ENCODE assay signal across 12 cellular contexts in genomic region chr11:64849600-64850356, GRCh38. TPM values are rescaled to one million over a fixed set of nuclear protein-coding genes. Genes with fewer than 3 reads are reported as not detected.
DNase-seq lines count a peak whose midpoint lies in the region; ATAC-seq and TF ChIP-seq lines count a peak whose summit lies in the region.
"Had no signal": no experiment of that assay in that cellular context is flagged by ENCODE, and none has a peak within 500 bp of the region (broad histone marks: within the 10 kb centered on the region; RNA-seq: fewer than 3 reads in every experiment).

No MANE protein-coding gene starts in this region.

- no peak overlapping the region for H2BK5ac ChIP-seq in IMR-90 (ENCODE audit: low read depth, low read length, poor library complexity, severe bottlenecking)

- peak overlapping the region; percentile 19 to 90 (median 79) for H3K27ac Mint-ChIP-seq in naive thymus-derived CD4-positive, alpha-beta T cell

- peaks cover 19% of the 10 kb centered on the region for H3K4me1 ChIP-seq in IMR-90 (ENCODE audit: control insufficient read depth, insufficient read depth, low read length)
- H3K4me1 ChIP-seq in naive thymus-derived CD4-positive, alpha-beta T cell (ENCODE audit: control insufficient read depth in 2 of 2, insufficient read depth in 2 of 2, low read length in 2 of 2) = peaks cover 65 to 77% of the 10 kb centered on the region in 2 donors

- in situ Hi-C loops in IMR-90 (cut with MboI; ENCODE audit: low sequenced_read_pairs) = loop anchor here (5.0 to 10.0 kb wide), 2 partner anchors 43 to 155 kb away; no protein-coding TSS in a partner anchor

- no TSS peak for BruUV-seq in IMR-90 (replicated peaks; lab: Mats Ljungman, UMichigan)

- H4K20me1 ChIP-seq in IMR-90 (ENCODE audit: insufficient read depth, low read length) = peaks cover 5% of the 10 kb centered on the region; the same call in 1 of the 2 replicates

- no peaks in the 10 kb centered on the region for H3K9me3 ChIP-seq in IMR-90 (ENCODE audit: control insufficient read depth, insufficient read depth, low read length)
- H3K9me3 ChIP-seq in naive thymus-derived CD4-positive, alpha-beta T cell (ENCODE audit: control insufficient read depth in 2 of 3, low read length in 3 of 3) = no peaks in the 10 kb centered on the region
- H3K9me3 ChIP-seq: mucosa of descending colon had no signal

- H2AFZ ChIP-seq in IMR-90 (replicated peaks; ENCODE audit: low read length, poor library complexity) = peak overlapping the region; percentile 17

- no peak for ATAC-seq in IMR-90 (ENCODE audit: low read depth)
- no peak for ATAC-seq in naive thymus-derived CD4-positive, alpha-beta T cell
- ATAC-seq in HG02840 (IDR thresholded peaks at IDR 0.05; ENCODE audit: low FRiP score, unreplicated experiment) = no peak
- no peak for ATAC-seq in HG03025 (IDR thresholded peaks at IDR 0.05; ENCODE audit: low FRiP score, unreplicated experiment)
- ATAC-seq: mucosa of descending colon had no signal

- H3K9ac ChIP-seq in IMR-90 (ENCODE audit: low read depth, low read length) = no peak overlapping the region

- peak overlapping the region in 2 of 10 donors; percentile 23 to 46 for H3K4me3 Mint-ChIP-seq in naive thymus-derived CD4-positive, alpha-beta T cell

- peaks cover 11 to 53% of the 10 kb centered on the region in 2 experiments; a peak in 3 of 4 replicates for H3K79me1 ChIP-seq in IMR-90 (ENCODE audit: low read depth in 1 of 2, low read length in 2 of 2)

- no peak overlapping the region for H3K4me2 ChIP-seq in IMR-90 (ENCODE audit: low read depth, low read length)

- H4K91ac ChIP-seq in IMR-90 (ENCODE audit: insufficient read depth, low read depth, low read length) = no peak overlapping the region

- no peaks in the 10 kb centered on the region for H3K27me3 ChIP-seq in IMR-90 (ENCODE audit: control insufficient read depth, insufficient read depth, low read length)
- no peaks in the 10 kb centered on the region for H3K27me3 ChIP-seq in naive thymus-derived CD4-positive, alpha-beta T cell (ENCODE audit: control insufficient read depth in 2 of 2, insufficient read depth in 2 of 2, low read length in 2 of 2)

- H3K4me3 ChIP-seq in IMR-90 (ENCODE audit: insufficient read depth, low read depth, low read length) = no peak overlapping the region
- no peak overlapping the region for H3K4me3 ChIP-seq in coronary artery
- no peak overlapping the region for H3K4me3 ChIP-seq in naive thymus-derived CD4-positive, alpha-beta T cell (ENCODE audit: low read length)
- H3K4me3 ChIP-seq: mucosa of descending colon had no signal

- H2BK120ac ChIP-seq in IMR-90 (ENCODE audit: low read depth, low read length) = no peak overlapping the region

- H2AK5ac ChIP-seq in IMR-90 (ENCODE audit: low read depth, low read length) = peak overlapping the region; percentile 56

- no peak overlapping the region for H3K18ac ChIP-seq in IMR-90 (ENCODE audit: low read depth, low read length)

- CTCF ChIA-PET in IMR-90 (lab: Yijun Ruan, JAX) = interaction anchor here (1.4 to 3.1 kb wide), 2 partner anchors 19 to 44 kb away, joined by 4 to 14 read pairs; no protein-coding TSS in a partner anchor
- CTCF ChIA-PET in naive thymus-derived CD4-positive, alpha-beta T cell (lab: Charles Lee) = interaction anchor here (0.8 to 29.8 kb wide), 5 partner anchors 14 to 163 kb away, joined by 3 to 945 read pairs (median 8); partner anchors contain the start of genes EHD1 and MAP4K2

- H3K27ac ChIP-seq in IMR-90 (ENCODE audit: insufficient read depth, low read length) (peak overlapping the region; percentile 4; the same call in 1 of the 2 replicates), coronary artery (peak overlapping the region; percentile 18 to 72)
- peak overlapping the region; percentile 34 for H3K27ac ChIP-seq in naive thymus-derived CD4-positive, alpha-beta T cell (ENCODE audit: low read depth, low read length)

- H3K14ac ChIP-seq in IMR-90 (replicated peaks; ENCODE audit: low read depth, low read length) = no peak overlapping the region

- H3K27me3 Mint-ChIP-seq in naive thymus-derived CD4-positive, alpha-beta T cell = no peaks in the 10 kb centered on the region

- intact Hi-C loops in IMR-90 (cut with micrococcal nuclease) = loop anchor here (5.0 kb wide), 1 partner anchor 148 kb away; the partner anchor contains the start of gene BATF2
- intact Hi-C loops in naive thymus-derived CD4-positive, alpha-beta T cell (cut with micrococcal nuclease) = loop anchor here in 1 of 2 donors (10.0 kb wide), 1 partner anchor 235 kb away; the partner anchor contains the start of genes CDCA5 and ZFPL1

- WGBS in IMR-90 (ENCODE audit: extremely low coverage in 2 of 2, insufficient read length in 1 of 2), 2 experiments = no CpG with 5 or more reads among the region's 19 CpGs

- peak overlapping the region; percentile 51 for H3K4ac ChIP-seq in IMR-90 (ENCODE audit: low read depth, low read length)

- H3K36me3 Mint-ChIP-seq in naive thymus-derived CD4-positive, alpha-beta T cell = peaks cover 0 to 14% (median 3%) of the 10 kb centered on the region in 5 donors

- no peak overlapping the region for H3K23ac ChIP-seq in IMR-90 (ENCODE audit: low read depth, low read length)

- TF ChIP-seq RAD21 in IMR-90 (IDR thresholded peaks at IDR 0.05; ENCODE audit: low read length) = peak; percentile 26; the same call in 1 of the 2 replicates

- DNase-seq in AG20443 (ENCODE audit: low spot score) (peak; percentile 37), IMR-90 (no peak), coronary artery (ENCODE audit: low spot score) (no peak), EL (no peak)
- DNase-seq in naive thymus-derived CD4-positive, alpha-beta T cell = no peak
- no peak for DNase-seq in stimulated activated CD4-positive, alpha-beta T cell treated with anti-CD3 and anti-CD28 coated beads, Interleukin-4, amount 100 ng/mL, for 4 hours
- DNase-seq: activated T-cell treated with anti-CD3 and anti-CD28 coated beads, Interleukin-2, amount 50 U/mL, for 48 hours; NCI-H1048; SIG-M5 had no signal

- TF ChIP-seq CTCF in IMR-90 (conservative IDR thresholded peaks at IDR 0.05; ENCODE audit: low read depth, low read length) (peak; percentile 33; the same call in 1 of the 2 replicates), coronary artery (IDR thresholded peaks at IDR 0.05) (no peak)

- peaks cover 16% of the 10 kb centered on the region for H3K36me3 ChIP-seq in IMR-90 (ENCODE audit: control insufficient read depth, insufficient read depth, low read length)
- H3K36me3 ChIP-seq in naive thymus-derived CD4-positive, alpha-beta T cell (ENCODE audit: control insufficient read depth in 2 of 3, insufficient read depth in 3 of 3, low read length in 3 of 3) = peaks cover 7 to 23% (median 9%) of the 10 kb centered on the region in 3 experiments

- dilution Hi-C loops in IMR-90 (cut with HindIII; ENCODE audit: low sequenced_read_pairs, unreplicated experiment) = no loop called here

- no peak overlapping the region for H2BK20ac ChIP-seq in IMR-90 (ENCODE audit: low read depth, low read length)

- peak overlapping the region; percentile 15 for H2AK9ac ChIP-seq in IMR-90 (replicated peaks; ENCODE audit: low read depth, low read length, poor library complexity)

- H3K9me1 ChIP-seq in IMR-90 (ENCODE audit: insufficient read depth, low read length) = peaks cover 11% of the 10 kb centered on the region

- H4K5ac ChIP-seq in IMR-90 (ENCODE audit: low read depth, low read length) = no peak overlapping the region; the same call in 1 of the 2 replicates

- peak overlapping the region in 1 of 2 experiments; percentile 21; a peak in 1 of 4 replicates for H4K8ac ChIP-seq in IMR-90 (ENCODE audit: low read depth in 2 of 2, low read length in 2 of 2)

- POLR2A ChIA-PET in IMR-90 (lab: Charles Lee; ENCODE audit: unreplicated experiment) = interaction anchor here (1.6 kb wide), 1 partner anchor 28 kb away, joined by 6 read pairs; no protein-coding TSS in a partner anchor
- POLR2A ChIA-PET in naive thymus-derived CD4-positive, alpha-beta T cell (lab: Charles Lee) = interaction anchor here (0.5 to 29.3 kb wide), 12 partner anchors 14 to 284 kb away, joined by 3 to 1324 read pairs (median 4); partner anchors contain the start of genes EHD1, MAP4K2, RASGRP2 and SYVN1

- no peak overlapping the region for H3K56ac ChIP-seq in IMR-90 (ENCODE audit: extremely low read depth, insufficient read depth, low read length)

- H3K4me1 Mint-ChIP-seq in naive thymus-derived CD4-positive, alpha-beta T cell = peaks cover 47 to 81% (median 71%) of the 10 kb centered on the region in 7 donors

- TF ChIP-seq POLR2A in IMR-90 (IDR thresholded peaks at IDR 0.05; ENCODE audit: low read depth, low read length) = no peak

- peaks cover 0 to 2% (median 0%) of the 10 kb centered on the region in 11 donors for H3K9me3 Mint-ChIP-seq in naive thymus-derived CD4-positive, alpha-beta T cell

- H2BK15ac ChIP-seq in IMR-90 (ENCODE audit: low read depth, low read length) = no peak overlapping the region; the same call in 2 of the 3 replicates

TF ChIP-seq in IMR-90, 13 proteins besides CTCF, POLR2A, EP300 and RAD21 (continues in another document):
- TF ChIP-seq CHD1 (IDR thresholded peaks at IDR 0.05; ENCODE audit: low read depth, low read length) = no peak

RNA-seq across cellular contexts. Expression of gene CDC42BPG, which starts 5.3 kb away (rescaled TPM):
- total RNA-seq in IMR-90 (2012; rRNA removed) = under 0.01 TPM in 2 replicates
- polyA plus RNA-seq in IMR-90 (2012; rRNA removed) = 0.10 and 0.12 TPM in 2 replicates
- 0.04 and 0.12 TPM in 2 replicates for polyA plus RNA-seq in IMR-90 (2012; cell fraction: cytosol; rRNA removed)
- 0.50 and 0.59 TPM in 2 replicates for polyA plus RNA-seq in IMR-90 (2012; cell fraction: nucleus; rRNA removed; ENCODE audit: low replicate concordance)
- total RNA-seq in naive thymus-derived CD4-positive, alpha-beta T cell = 1 to 10 TPM in 4 of 5 experiments, under 1 TPM in 1; 0.22 to 9.2 (median 8.1) TPM
- under 1 TPM; 0.27 to 0.47 TPM for polyA plus RNA-seq in naive thymus-derived CD4-positive, alpha-beta T cell

RNA-seq across cellular contexts. Expression of gene EHD1, which starts 28.6 kb away (rescaled TPM):
- total RNA-seq in IMR-90 (2012; rRNA removed) = 107 and 125 TPM in 2 replicates
- 209 and 216 TPM in 2 replicates for polyA plus RNA-seq in IMR-90 (2012; rRNA removed)
- 259 and 358 TPM in 2 replicates for polyA plus RNA-seq in IMR-90 (2012; cell fraction: cytosol; rRNA removed)
- 267 and 410 TPM in 2 replicates for polyA plus RNA-seq in IMR-90 (2012; cell fraction: nucleus; rRNA removed; ENCODE audit: low replicate concordance)
- total RNA-seq in naive thymus-derived CD4-positive, alpha-beta T cell = 100 to 1,000 TPM; 124 to 263 (median 208) TPM
- 100 to 1,000 TPM; 102 to 141 TPM for polyA plus RNA-seq in naive thymus-derived CD4-positive, alpha-beta T cell

RNA-seq across cellular contexts. Expression of gene MEN1, which starts 39.4 kb away (rescaled TPM):
- total RNA-seq in IMR-90 (2012; rRNA removed) = 8.8 and 9.4 TPM in 2 replicates
- 35.7 and 44.7 TPM in 2 replicates for polyA plus RNA-seq in IMR-90 (2012; rRNA removed)
- polyA plus RNA-seq in IMR-90 (2012; cell fraction: cytosol; rRNA removed) = 18.9 and 33.6 TPM in 2 replicates
- polyA plus RNA-seq in IMR-90 (2012; cell fraction: nucleus; rRNA removed; ENCODE audit: low replicate concordance) = 65.7 and 129 TPM in 2 replicates
- total RNA-seq in naive thymus-derived CD4-positive, alpha-beta T cell = 10 to 100 TPM; 25.7 to 46.4 (median 38.0) TPM
- polyA plus RNA-seq in naive thymus-derived CD4-positive, alpha-beta T cell = 10 to 100 TPM; 33.8 to 54.9 TPM

RNA-seq across cellular contexts. Expression of gene MAP4K2, which starts 46.8 kb away (rescaled TPM):
- 9.2 and 11.7 TPM in 2 replicates for total RNA-seq in IMR-90 (2012; rRNA removed)
- 16.6 and 22.2 TPM in 2 replicates for polyA plus RNA-seq in IMR-90 (2012; rRNA removed)
- 18.8 and 24.1 TPM in 2 replicates for polyA plus RNA-seq in IMR-90 (2012; cell fraction: cytosol; rRNA removed)
- 41.7 and 95.5 TPM in 2 replicates for polyA plus RNA-seq in IMR-90 (2012; cell fraction: nucleus; rRNA removed; ENCODE audit: low replicate concordance)
- total RNA-seq in naive thymus-derived CD4-positive, alpha-beta T cell = 100 to 1,000 TPM in 2 of 5 experiments, 10 to 100 TPM in 3; 75.2 to 130 (median 84.3) TPM
- polyA plus RNA-seq in naive thymus-derived CD4-positive, alpha-beta T cell = 10 to 100 TPM; 40.7 to 63.0 TPM
